10 cellular contexts compared by ENCODE assay signal in genomic region chr20:49909499-49910339, GRCh38. TPM values are rescaled to one million over a fixed set of nuclear protein-coding genes. Genes with fewer than 3 reads are reported as not detected.
DNase-seq lines count a peak whose midpoint lies in the region; TF ChIP-seq lines count a peak whose summit lies in the region.
"Had no signal": no experiment of that assay in that cellular context is flagged by ENCODE, and none has a peak within 500 bp of the region (broad histone marks: within the 10 kb centered on the region; RNA-seq: fewer than 3 reads in every experiment).

No MANE protein-coding gene starts in this region.

- H3K4me1 ChIP-seq in esophagus muscularis mucosa (peaks cover 48 to 59% (median 54%) of the 10 kb centered on the region in 4 donors), neuronal stem cell (ENCODE audit: control insufficient read depth in 2 of 2, insufficient read depth in 1 of 2, low read depth in 1 of 2, low read length in 2 of 2) (peaks cover 6 to 17% of the 10 kb centered on the region in 2 donors), suprapubic skin (peaks cover 22% of the 10 kb centered on the region)

- H3K9me3 Mint-ChIP-seq in Calu3 (ENCODE audit: low read depth, unreplicated experiment) (no peaks in the 10 kb centered on the region), CD14-positive monocyte (peaks cover 0 to 3% (median 0%) of the 10 kb centered on the region in 7 donors)

- no peak overlapping the region for H4K8ac ChIP-seq in neuronal stem cell (ENCODE audit: low read depth, low read length)

- intact Hi-C loops in Calu3 (cut with micrococcal nuclease; ENCODE audit: unreplicated experiment) = no loop called here
- intact Hi-C loops in esophagus muscularis mucosa (cut with DNase I) = no loop called here
- intact Hi-C loops in CD14-positive monocyte (cut with micrococcal nuclease) = no loop called here

- H3K36me3 Mint-ChIP-seq in Calu3 (ENCODE audit: insufficient read depth, unreplicated experiment) (peaks cover 46% of the 10 kb centered on the region), CD14-positive monocyte (peaks cover 54 to 75% of the 10 kb centered on the region in 2 donors)

- H3K4me1 Mint-ChIP-seq in Calu3 (ENCODE audit: low read depth, unreplicated experiment) (peaks cover 39% of the 10 kb centered on the region), CD14-positive monocyte (peaks cover 16% of the 10 kb centered on the region)

- H3K4me3 Mint-ChIP-seq in Calu3 (ENCODE audit: low read depth, unreplicated experiment) (no peak overlapping the region), CD14-positive monocyte (no peak overlapping the region)
- H3K4me3 Mint-ChIP-seq: activated CD8-positive, alpha-beta memory T cell treated with anti-CD3 and anti-CD28 coated beads, Interleukin-2, amount 10 ng/mL, durations not matched to agents 7 days and 5 days had no signal

- H3K4ac ChIP-seq in neuronal stem cell (ENCODE audit: low read length) = no peak overlapping the region

- no peak overlapping the region for H3K14ac ChIP-seq in neuronal stem cell (ENCODE audit: low read length)

- peak; percentile 38 for TF ChIP-seq CTCF in Calu3 (IDR thresholded peaks at IDR 0.05; ENCODE audit: unreplicated experiment)
- TF ChIP-seq CTCF in esophagus muscularis mucosa (IDR thresholded peaks at IDR 0.05) = peak in 1 of 3 experiments; percentile 21
- no peak for TF ChIP-seq CTCF in GM10266 (IDR thresholded peaks at IDR 0.05; ENCODE audit: control insufficient read depth, insufficient read depth, low read depth, missing control alignments)
- TF ChIP-seq CTCF in CD14-positive monocyte (IDR thresholded peaks at IDR 0.05) = no peak
- no peak for TF ChIP-seq CTCF in suprapubic skin (IDR thresholded peaks at IDR 0.05)

- no peak overlapping the region for H2BK15ac ChIP-seq in neuronal stem cell (ENCODE audit: low read length)

- H3K27me3 ChIP-seq in esophagus muscularis mucosa (no peaks in the 10 kb centered on the region), neuronal stem cell (ENCODE audit: control insufficient read depth in 3 of 3, insufficient read depth in 3 of 3, low read depth in 1 of 3, low read length in 3 of 3) (no peaks in the 10 kb centered on the region), suprapubic skin (no peaks in the 10 kb centered on the region)

- H3K23ac ChIP-seq in neuronal stem cell (ENCODE audit: low read depth, low read length, poor library complexity) = no peak overlapping the region

- H2BK5ac ChIP-seq in neuronal stem cell (ENCODE audit: low read length) = no peak overlapping the region

- H3K9ac ChIP-seq in neuronal stem cell (ENCODE audit: low read depth, low read length, poor library complexity) = no peak overlapping the region

- BruUV-seq in Calu3 (replicated peaks; lab: Mats Ljungman, UMichigan) = no TSS peak

- TF ChIP-seq POLR2A in esophagus muscularis mucosa (IDR thresholded peaks at IDR 0.05; ENCODE audit: low read depth) = no peak
- no peak for TF ChIP-seq POLR2A in suprapubic skin (IDR thresholded peaks at IDR 0.05)

- CTCF ChIA-PET in Calu3 (lab: Charles Lee) = interaction anchor here (0.5 to 1.5 kb wide), 4 partner anchors 22 to 299 kb away, joined by 3 to 5 read pairs (median 4); partner anchors contain the start of gene RNF114

- H2BK12ac ChIP-seq in neuronal stem cell (ENCODE audit: low read length) = no peak overlapping the region

- TF ChIP-seq EP300 in esophagus muscularis mucosa (IDR thresholded peaks at IDR 0.05) (no peak), suprapubic skin (IDR thresholded peaks at IDR 0.05) (no peak)

- H3K79me1 ChIP-seq in neuronal stem cell (ENCODE audit: low read depth, low read length) = peaks cover 13% of the 10 kb centered on the region

- no peak for DNase-seq in Calu3
- DNase-seq in NCI-H82 treated with DMSO at 0.1 percent for 48 hours (lab: John Stamatoyannopoulos, UW; ENCODE audit: unreplicated experiment) = peak; percentile 23
- DNase-seq in esophagus muscularis mucosa (ENCODE audit: extremely low spot score) = no peak
- no peak for DNase-seq in neuronal stem cell (ENCODE audit: low spot score)
- DNase-seq in GM10266 (ENCODE audit: extremely low spot score) = no peak
- DNase-seq in CD14-positive monocyte (ENCODE audit: low spot score) = no peak
- no peak for DNase-seq in germinal center (ENCODE audit: low spot score)
- DNase-seq in suprapubic skin (ENCODE audit: low spot score in 2 of 2) = no peak
- DNase-seq: activated CD8-positive, alpha-beta memory T cell treated with anti-CD3 and anti-CD28 coated beads, Interleukin-2, amount 10 ng/mL, durations not matched to agents 7 days and 5 days; NCI-H446 had no signal

- no peaks in the 10 kb centered on the region for H3K27me3 Mint-ChIP-seq in Calu3 (ENCODE audit: unreplicated experiment)
- H3K27me3 Mint-ChIP-seq in CD14-positive monocyte (ENCODE audit: low read depth in 3 of 3) = peaks cover 0 to 1% (median 0%) of the 10 kb centered on the region in 3 donors
- H3K27me3 Mint-ChIP-seq: activated CD8-positive, alpha-beta memory T cell treated with anti-CD3 and anti-CD28 coated beads, Interleukin-2, amount 10 ng/mL, durations not matched to agents 7 days and 5 days had no signal

- H2AK5ac ChIP-seq in neuronal stem cell (ENCODE audit: low read depth, low read length) = no peak overlapping the region

- H3K4me2 ChIP-seq in neuronal stem cell (ENCODE audit: insufficient read depth, low read length, poor library complexity, severe bottlenecking) = no peak overlapping the region

- H3K9me3 ChIP-seq in esophagus muscularis mucosa (no peaks in the 10 kb centered on the region), neuronal stem cell (replicated peaks in 1 of 2; ENCODE audit: control insufficient read depth in 2 of 2, insufficient read depth in 1 of 2, low read depth in 1 of 2, low read length in 2 of 2) (no peaks in the 10 kb centered on the region), suprapubic skin (no peaks in the 10 kb centered on the region)

- H2BK120ac ChIP-seq in neuronal stem cell (ENCODE audit: low read depth, low read length) = no peak overlapping the region

- H3K18ac ChIP-seq in neuronal stem cell (ENCODE audit: low read length) = no peak overlapping the region

- peak overlapping the region; percentile 77 for H4K91ac ChIP-seq in neuronal stem cell (ENCODE audit: low read depth, low read length, poor library complexity)

- H2AFZ ChIP-seq in neuronal stem cell (ENCODE audit: low read length) = peak overlapping the region; percentile 48

- H3K4me3 ChIP-seq in esophagus muscularis mucosa (no peak overlapping the region), neuronal stem cell (ENCODE audit: low read length in 2 of 2) (no peak overlapping the region), suprapubic skin (no peak overlapping the region)

- 65% methylated on average over 23 of the region's 28 CpGs for WGBS in esophagus muscularis mucosa
- no CpG with 5 or more reads among the region's 28 CpGs for WGBS in neuronal stem cell (ENCODE audit: extremely low coverage in 2 of 2, insufficient read length in 2 of 2, insufficient replicate concordance in 1 of 2), 2 donors
- WGBS in suprapubic skin = 74% methylated on average over 27 of the region's 28 CpGs

- H3K27ac ChIP-seq in esophagus muscularis mucosa (replicated peaks in 1 of 4) (peak overlapping the region in 3 of 4 donors; percentile 10 to 57 (median 53)), neuronal stem cell (replicated peaks; ENCODE audit: low read length) (no peak overlapping the region), suprapubic skin (no peak overlapping the region)

- H3K27ac Mint-ChIP-seq in Calu3 (ENCODE audit: unreplicated experiment) (no peak overlapping the region), CD14-positive monocyte (peak overlapping the region in 2 of 7 donors; percentile 5 to 67)
- H3K27ac Mint-ChIP-seq: activated CD8-positive, alpha-beta memory T cell treated with anti-CD3 and anti-CD28 coated beads, Interleukin-2, amount 10 ng/mL, durations not matched to agents 7 days and 5 days had no signal

- peaks cover 30 to 56% (median 48%) of the 10 kb centered on the region in 4 donors for H3K36me3 ChIP-seq in esophagus muscularis mucosa
- H3K36me3 ChIP-seq in neuronal stem cell (replicated peaks in 1 of 2; ENCODE audit: control insufficient read depth in 2 of 2, insufficient read depth in 2 of 2, low read length in 2 of 2) = peaks cover 23 to 38% of the 10 kb centered on the region in 2 donors
- peaks cover 56% of the 10 kb centered on the region for H3K36me3 ChIP-seq in suprapubic skin

RNA-seq across cellular contexts. Expression of gene SPATA2, which starts 5.6 kb away (rescaled TPM):
- 16.0 and 16.6 TPM in 2 replicates for total RNA-seq in Calu3 (2022)
- total RNA-seq in esophagus muscularis mucosa = 1 to 10 TPM; 4.0 to 6.7 (median 5.5) TPM
- 9.3 TPM for polyA plus RNA-seq in neuronal stem cell (2013, experiment 1 of 2)
- polyA plus RNA-seq in neuronal stem cell (2013, experiment 2 of 2) = 9.3 TPM
- 1 to 10 TPM; 1.9 to 3.9 TPM for polyA plus RNA-seq in CD14-positive monocyte
- 1 to 10 TPM; 7.3 to 9.3 (median 8.7) TPM for total RNA-seq in suprapubic skin

RNA-seq across cellular contexts. Expression of gene RNF114, which starts 26.5 kb away (rescaled TPM):
- total RNA-seq in Calu3 (2022) (72.3 and 93.9 TPM in 2 replicates), esophagus muscularis mucosa (100 to 1,000 TPM in 1 of 4 donors, 10 to 100 TPM in 3; 65.2 to 142 (median 78.1) TPM), suprapubic skin (100 to 1,000 TPM; 134 to 150 (median 138) TPM)
- 37.2 TPM for polyA plus RNA-seq in neuronal stem cell (2013, experiment 1 of 2)
- polyA plus RNA-seq in neuronal stem cell (2013, experiment 2 of 2) = 37.0 TPM
- polyA plus RNA-seq in CD14-positive monocyte = 100 to 1,000 TPM; 146 to 164 TPM

Comparison
In these comparisons a context has a peak if more than half of its experiments do, and no peak if none do; other contexts are left out.
1. H3K27ac ChIP-seq: peak in esophagus muscularis mucosa (3 of 4); none in neuronal stem cell (single experiment) and suprapubic skin (single experiment).